ENCODE assay signal across 13 cellular contexts in genomic region chr2:190119948-190120347, GRCh38. TPM values are rescaled to one million over a fixed set of nuclear protein-coding genes. Genes with fewer than 3 reads are reported as not detected.
DNase-seq lines count a peak whose midpoint lies in the region; ATAC-seq, FAIRE-seq and TF ChIP-seq lines count a peak whose summit lies in the region.
"Had no signal": no experiment of that assay in that cellular context is flagged by ENCODE, and none has a peak within 500 bp of the region (broad histone marks: within the 10 kb centered on the region; RNA-seq: fewer than 3 reads in every experiment).

No MANE protein-coding gene starts in this region.

- intact Hi-C loops in sigmoid colon (cut with DNase I), result no loop called here

- 62 to 87% (median 78%) methylated on average over 12 of the region's 12 CpGs for WGBS in small intestine, 3 donors
- 71 to 88% methylated on average over 12 of the region's 12 CpGs for WGBS in sigmoid colon, 2 donors

- no peak for TF ChIP-seq CTCF in sigmoid colon (IDR thresholded peaks at IDR 0.05)

- no peak for TF ChIP-seq EP300 in sigmoid colon (IDR thresholded peaks at IDR 0.05)

- H3K9me3 ChIP-seq in small intestine (ENCODE audit: control insufficient read depth, low read depth) (no peaks in the 10 kb centered on the region), sigmoid colon (no peaks in the 10 kb centered on the region)
- H3K9me3 ChIP-seq: uterus had no signal

- DNase-seq in activated T-cell treated with anti-CD3 and anti-CD28 coated beads, Interleukin-2, amount 50 U/mL, for 24 hours, result peak; percentile 30
- DNase-seq in activated T-cell treated with anti-CD3 and anti-CD28 coated beads for 4 hours (no peak), immature natural killer cell (peak in 1 of 3 donors; percentile 11), ecto neural progenitor cell (ENCODE audit: low spot score) (no peak), small intestine (no peak), sigmoid colon (no peak)
- peak in 1 of 2 donors; percentile 1 for DNase-seq in activated T-cell treated with anti-CD3 and anti-CD28 coated beads, Interleukin-2, amount 50 U/mL, for 72 hours
- DNase-seq: NCI-H446, T1000 had no signal

- H3K4me3 ChIP-seq in small intestine (ENCODE audit: low read depth in 1 of 2, low read length in 2 of 2) (no peak overlapping the region), sigmoid colon (no peak overlapping the region)
- H3K4me3 ChIP-seq: uterus had no signal

- H3K27ac ChIP-seq in small intestine (ENCODE audit: low read depth in 1 of 2, low read length in 1 of 2), result no peak overlapping the region
- H3K27ac ChIP-seq in sigmoid colon, result no peak overlapping the region
- H3K27ac ChIP-seq: uterus had no signal

- no peak for TF ChIP-seq POLR2A in sigmoid colon (IDR thresholded peaks at IDR 0.05)

- no peak for FAIRE-seq in small intestine (lab: Jason Lieb, UNC)
- FAIRE-seq: bronchial epithelial cell, RCC 7860 had no signal

- H3K36me3 Mint-ChIP-seq in activated T-cell treated with anti-CD3 and anti-CD28 coated beads, Interleukin-2, amount 50 U/mL, for 24 hours (ENCODE audit: low read depth), result no peaks in the 10 kb centered on the region
- no peaks in the 10 kb centered on the region for H3K36me3 Mint-ChIP-seq in activated T-cell treated with anti-CD3 and anti-CD28 coated beads, Interleukin-2, amount 50 U/mL, for 72 hours (ENCODE audit: insufficient read depth in 2 of 2)
- no peaks in the 10 kb centered on the region for H3K36me3 Mint-ChIP-seq in immature natural killer cell
- no peaks in the 10 kb centered on the region for H3K36me3 Mint-ChIP-seq in stimulated activated memory B cell treated with anti-CD40 and anti-IgM and Interleukin-4, amounts not matched to agents 10 μg/mL and 1 μg/mL and 100 μg/mL, for 72 hours

- H3K9me3 Mint-ChIP-seq in activated T-cell treated with anti-CD3 and anti-CD28 coated beads, Interleukin-2, amount 50 U/mL, for 24 hours, result no peaks in the 10 kb centered on the region
- H3K9me3 Mint-ChIP-seq in activated T-cell treated with anti-CD3 and anti-CD28 coated beads, Interleukin-2, amount 50 U/mL, for 72 hours, result no peaks in the 10 kb centered on the region
- H3K9me3 Mint-ChIP-seq in immature natural killer cell, result no peaks in the 10 kb centered on the region
- peaks cover 2% of the 10 kb centered on the region for H3K9me3 Mint-ChIP-seq in stimulated activated memory B cell treated with anti-CD40 and anti-IgM and Interleukin-4, amounts not matched to agents 10 μg/mL and 1 μg/mL and 100 μg/mL, for 72 hours

- H3K4me1 ChIP-seq in small intestine (ENCODE audit: control insufficient read depth in 2 of 2, insufficient read depth in 1 of 2, low read depth in 1 of 2, low read length in 1 of 2) (no peaks in the 10 kb centered on the region), sigmoid colon (no peaks in the 10 kb centered on the region)
- H3K4me1 ChIP-seq: uterus had no signal

- no peaks in the 10 kb centered on the region for H3K27me3 ChIP-seq in small intestine (ENCODE audit: control insufficient read depth in 2 of 2, insufficient read depth in 2 of 2, low read length in 2 of 2)
- H3K27me3 ChIP-seq in sigmoid colon, result no peaks in the 10 kb centered on the region
- H3K27me3 ChIP-seq: uterus had no signal

- peak overlapping the region; percentile 58 for H3K27ac Mint-ChIP-seq in activated T-cell treated with anti-CD3 and anti-CD28 coated beads, Interleukin-2, amount 50 U/mL, for 24 hours
- H3K27ac Mint-ChIP-seq in activated T-cell treated with anti-CD3 and anti-CD28 coated beads, Interleukin-2, amount 50 U/mL, for 72 hours, result no peak overlapping the region
- H3K27ac Mint-ChIP-seq in immature natural killer cell, result peak overlapping the region in 4 of 6 donors; percentile 2 to 60 (median 40)
- H3K27ac Mint-ChIP-seq in stimulated activated memory B cell treated with anti-CD40 and anti-IgM and Interleukin-4, amounts not matched to agents 10 μg/mL and 1 μg/mL and 100 μg/mL, for 72 hours, result peak overlapping the region; percentile 22

- peak in 1 of 2 donors; percentile 44 for ATAC-seq in activated T-cell treated with anti-CD3 and anti-CD28 coated beads, Interleukin-2, amount 50 U/mL, for 72 hours (replicated peaks in 1 of 2)
- ATAC-seq in stimulated activated memory B cell treated with anti-CD40 and anti-IgM and Interleukin-4, amounts not matched to agents 10 μg/mL and 1 μg/mL and 100 μg/mL, for 72 hours, result no peak

- H3K36me3 ChIP-seq in small intestine (ENCODE audit: control insufficient read depth in 2 of 2, insufficient read depth in 2 of 2, low read length in 2 of 2) (no peaks in the 10 kb centered on the region), sigmoid colon (no peaks in the 10 kb centered on the region)
- H3K36me3 ChIP-seq: uterus had no signal

- peaks cover 19% of the 10 kb centered on the region for H3K4me1 Mint-ChIP-seq in activated T-cell treated with anti-CD3 and anti-CD28 coated beads, Interleukin-2, amount 50 U/mL, for 24 hours (ENCODE audit: low read depth)
- no peaks in the 10 kb centered on the region for H3K4me1 Mint-ChIP-seq in activated T-cell treated with anti-CD3 and anti-CD28 coated beads, Interleukin-2, amount 50 U/mL, for 72 hours (ENCODE audit: low read depth)
- peaks cover 9 to 19% of the 10 kb centered on the region in 2 donors for H3K4me1 Mint-ChIP-seq in immature natural killer cell
- H3K4me1 Mint-ChIP-seq in stimulated activated memory B cell treated with anti-CD40 and anti-IgM and Interleukin-4, amounts not matched to agents 10 μg/mL and 1 μg/mL and 100 μg/mL, for 72 hours, result peaks cover 25% of the 10 kb centered on the region

- H3K27me3 Mint-ChIP-seq in activated T-cell treated with anti-CD3 and anti-CD28 coated beads, Interleukin-2, amount 50 U/mL, for 24 hours, result no peaks in the 10 kb centered on the region
- no peaks in the 10 kb centered on the region for H3K27me3 Mint-ChIP-seq in activated T-cell treated with anti-CD3 and anti-CD28 coated beads, Interleukin-2, amount 50 U/mL, for 72 hours (ENCODE audit: low read depth)
- peaks cover 0 to 7% (median under 1%) of the 10 kb centered on the region in 3 donors for H3K27me3 Mint-ChIP-seq in immature natural killer cell (ENCODE audit: low read depth in 3 of 3)
- H3K27me3 Mint-ChIP-seq in stimulated activated memory B cell treated with anti-CD40 and anti-IgM and Interleukin-4, amounts not matched to agents 10 μg/mL and 1 μg/mL and 100 μg/mL, for 72 hours, result no peaks in the 10 kb centered on the region

- H3K4me3 Mint-ChIP-seq in activated T-cell treated with anti-CD3 and anti-CD28 coated beads, Interleukin-2, amount 50 U/mL, for 24 hours, result peak overlapping the region; percentile 41
- peak overlapping the region; percentile 2 to 21 for H3K4me3 Mint-ChIP-seq in activated T-cell treated with anti-CD3 and anti-CD28 coated beads, Interleukin-2, amount 50 U/mL, for 72 hours
- H3K4me3 Mint-ChIP-seq in immature natural killer cell, result peak overlapping the region in 3 of 5 donors; percentile 63 to 73 (median 67)
- H3K4me3 Mint-ChIP-seq in stimulated activated memory B cell treated with anti-CD40 and anti-IgM and Interleukin-4, amounts not matched to agents 10 μg/mL and 1 μg/mL and 100 μg/mL, for 72 hours, result peak overlapping the region; percentile 6

RNA-seq across cellular contexts. Expression of gene MSTN, which starts 57.4 kb away (rescaled TPM):
- not detected for total RNA-seq in activated T-cell treated with anti-CD3 and anti-CD28 coated beads, Interleukin-2, amount 50 U/mL, for 72 hours
- not detected for polyA plus RNA-seq in immature natural killer cell
- polyA plus RNA-seq in small intestine, result under 1 TPM in 1 of 3 donors, not detected in 2; 0.16 TPM
- under 1 TPM; 0.33 to 0.83 (median 0.56) TPM for total RNA-seq in sigmoid colon
- under 1 TPM in 1 of 3 donors, not detected in 2; 0.13 TPM for polyA plus RNA-seq in sigmoid colon
- total RNA-seq: bronchial epithelial cell had no signal

Comparison
In these comparisons a context has a peak if more than half of its experiments do, and no peak if none do; other contexts are left out.
1. H3K4me3 Mint-ChIP-seq: peak in every context shown above with its lines; median percentile 67 in immature natural killer cell; 41 in activated T-cell treated with anti-CD3 and anti-CD28 coated beads, Interleukin-2, amount 50 U/mL, for 24 hours; 12 in activated T-cell treated with anti-CD3 and anti-CD28 coated beads, Interleukin-2, amount 50 U/mL, for 72 hours; 6 in stimulated activated memory B cell treated with anti-CD40 and anti-IgM and Interleukin-4, amounts not matched to agents 10 μg/mL and 1 μg/mL and 100 μg/mL, for 72 hours.